Comparison of ENCODE assay signal across 9 cellular contexts in the genomic region with DNA sequence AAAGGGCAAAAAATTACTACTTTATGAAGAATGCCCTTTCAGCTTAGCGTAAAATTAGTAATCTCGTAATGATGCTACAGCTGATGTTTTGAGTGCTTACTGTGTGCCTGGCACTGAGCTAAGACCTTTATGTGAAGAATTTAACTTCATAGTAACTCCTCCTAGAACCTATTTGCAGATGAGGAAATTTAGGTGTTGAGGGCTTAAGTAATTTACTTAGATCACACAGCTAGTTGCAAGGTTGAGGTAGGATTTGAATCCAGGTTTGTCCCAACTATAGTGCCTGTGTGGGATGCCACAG. TPM values are rescaled to one million over a fixed set of nuclear protein-coding genes. Genes with fewer than 3 reads are reported as not detected.
DNase-seq lines count a peak whose midpoint lies in the region; ATAC-seq and TF ChIP-seq lines count a peak whose summit lies in the region.
"Had no signal": no experiment of that assay in that cellular context is flagged by ENCODE, and none has a peak within 500 bp of the region (broad histone marks: within the 10 kb centered on the region; RNA-seq: fewer than 3 reads in every experiment).

No MANE protein-coding gene starts in this region.

- peaks cover 18% of the 10 kb centered on the region for H3K4me1 Mint-ChIP-seq in memory B cell

- H3K27ac ChIP-seq in heart left ventricle (peak overlapping the region in 2 of 12 donors; percentile 88), upper lobe of left lung (peak overlapping the region in 1 of 4 donors; percentile 90)
- H3K27ac ChIP-seq: foreskin keratinocyte had no signal

- H3K27ac Mint-ChIP-seq in memory B cell: no peak overlapping the region

- H3K9me3 ChIP-seq in heart left ventricle (no peaks in the 10 kb centered on the region), upper lobe of left lung (no peaks in the 10 kb centered on the region)

- H3K36me3 ChIP-seq in heart left ventricle (no peaks in the 10 kb centered on the region), upper lobe of left lung (no peaks in the 10 kb centered on the region)

- ATAC-seq in heart left ventricle (no peak), left ventricle myocardium superior (no peak), memory B cell (ENCODE audit: low read depth) (no peak), upper lobe of left lung (ENCODE audit: low FRiP score in 2 of 2) (no peak), HG02610 (IDR thresholded peaks at IDR 0.05; ENCODE audit: unreplicated experiment) (no peak)

- intact Hi-C loops in heart left ventricle (cut with DNase I) (loop anchor here in 4 of 10 donors (5.0 to 10.0 kb wide), 4 partner anchors 65 to 78 kb away; partner anchors contain the start of gene SFPQ (in 1 of the 4)), left ventricle myocardium superior (cut with micrococcal nuclease) (no loop called here)

- H3K36me3 Mint-ChIP-seq in memory B cell: peaks cover 2% of the 10 kb centered on the region

- H3K4me3 Mint-ChIP-seq in memory B cell: peak overlapping the region; percentile 87

- in situ Hi-C loops in astrocyte of the spinal cord (cut with HindIII; ENCODE audit: low sequenced_read_pairs): no loop called here

- no peak for TF ChIP-seq POLR2A in heart left ventricle (IDR thresholded peaks at IDR 0.05)
- TF ChIP-seq POLR2A in upper lobe of left lung (IDR thresholded peaks at IDR 0.05): no peak

- H3K4me1 ChIP-seq in heart left ventricle (peaks cover 0 to 40% (median 14%) of the 10 kb centered on the region in 12 donors), upper lobe of left lung (peaks cover 13 to 26% (median 20%) of the 10 kb centered on the region in 4 donors)

- peak overlapping the region in 10 of 12 donors; percentile 72 to 97 (median 87) for H3K4me3 ChIP-seq in heart left ventricle
- peak overlapping the region; percentile 85 for H3K4me3 ChIP-seq in astrocyte of the spinal cord (ENCODE audit: low read depth, low read length)
- peak overlapping the region in 3 of 4 donors; percentile 91 to 98 (median 97) for H3K4me3 ChIP-seq in upper lobe of left lung

- H3K27me3 ChIP-seq in heart left ventricle: no peaks in the 10 kb centered on the region
- H3K27me3 ChIP-seq in upper lobe of left lung: no peaks in the 10 kb centered on the region
- H3K27me3 ChIP-seq: foreskin keratinocyte had no signal

- DNase-seq in heart left ventricle: no peak
- no peak for DNase-seq in left ventricle myocardium superior
- no peak for DNase-seq in astrocyte of the spinal cord (ENCODE audit: low read depth, low spot score)
- no peak for DNase-seq in memory B cell (ENCODE audit: low spot score in 2 of 2)
- no peak for DNase-seq in upper lobe of left lung
- DNase-seq in islet precursor cell: no peak
- no peak for DNase-seq in Kasumi-1 (lab: John Stamatoyannopoulos, UW)

- peaks cover 2% of the 10 kb centered on the region for H3K27me3 Mint-ChIP-seq in memory B cell

- H3K9me3 Mint-ChIP-seq in memory B cell: no peaks in the 10 kb centered on the region

- TF ChIP-seq CTCF in heart left ventricle (IDR thresholded peaks at IDR 0.05) (no peak), astrocyte of the spinal cord (IDR thresholded peaks at IDR 0.05; ENCODE audit: low read depth, low read length) (no peak), upper lobe of left lung (IDR thresholded peaks at IDR 0.05) (no peak)

- 79 to 81% (median 80%) methylated on average over 2 of the region's 2 CpGs for WGBS in heart left ventricle, 4 donors
- WGBS in upper lobe of left lung, 2 donors: 60 to 67% methylated on average over 2 of the region's 2 CpGs

- no peak for TF ChIP-seq EP300 in upper lobe of left lung (IDR thresholded peaks at IDR 0.05)

RNA-seq across cellular contexts. Expression of gene ZMYM4, which starts 1.4 kb away (rescaled TPM):
- 10 to 100 TPM; 18.8 to 44.3 (median 36.1) TPM for total RNA-seq in heart left ventricle
- 10 to 100 TPM in 1 of 2 donors, 1 to 10 TPM in 1; 8.0 to 12.6 TPM for polyA plus RNA-seq in heart left ventricle
- 34.9 TPM for total RNA-seq in left ventricle myocardium superior
- total RNA-seq in upper lobe of left lung: 10 to 100 TPM; 17.6 to 47.1 (median 38.3) TPM
